Comparison of ENCODE assay signal across 1 cellular context in the genomic region with DNA sequence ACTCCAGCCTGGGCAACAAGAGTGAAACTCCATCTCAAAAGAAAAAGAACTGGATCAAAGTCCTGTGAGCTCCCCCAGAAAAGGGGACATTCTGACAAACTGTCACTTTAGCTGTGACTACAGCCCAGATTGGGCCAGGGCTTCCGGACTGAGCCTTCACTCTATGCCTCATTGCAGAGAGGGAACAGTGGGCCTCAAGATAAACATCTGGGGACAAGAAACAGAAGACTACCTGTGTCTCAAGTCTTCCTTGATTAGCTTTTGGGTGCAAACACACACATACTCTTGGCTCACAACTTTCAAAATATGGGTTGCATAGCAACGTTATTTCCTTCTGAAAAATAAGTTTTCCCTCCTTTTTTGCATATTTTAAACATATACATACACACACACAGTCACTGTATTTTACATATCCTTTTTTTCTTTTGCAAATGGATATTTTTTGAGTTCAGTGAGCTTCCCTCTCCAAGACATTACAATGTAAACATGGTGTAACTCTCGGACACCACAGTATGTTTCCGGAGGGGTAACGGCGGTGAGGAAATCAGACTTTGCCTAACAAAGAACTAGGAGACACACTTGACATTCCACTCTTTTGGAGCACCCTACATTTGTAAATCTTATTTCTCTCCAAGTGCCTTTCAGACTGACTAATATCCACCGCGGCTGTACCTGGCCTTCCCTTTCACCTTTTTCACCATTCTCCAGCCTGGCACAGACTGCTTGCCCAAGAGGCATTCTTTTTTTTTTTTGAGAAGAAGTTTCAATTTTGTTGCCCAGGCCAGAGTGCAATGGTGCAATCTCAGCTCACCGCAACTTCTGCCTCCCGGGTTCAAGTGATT.
TF ChIP-seq lines count a peak whose summit lies in the region.

No MANE protein-coding gene starts in this region.

TF ChIP-seq in IMR-90, 13 proteins besides CTCF, POLR2A, EP300 and RAD21 (continued from another document):
- TF ChIP-seq, protein P1, sequence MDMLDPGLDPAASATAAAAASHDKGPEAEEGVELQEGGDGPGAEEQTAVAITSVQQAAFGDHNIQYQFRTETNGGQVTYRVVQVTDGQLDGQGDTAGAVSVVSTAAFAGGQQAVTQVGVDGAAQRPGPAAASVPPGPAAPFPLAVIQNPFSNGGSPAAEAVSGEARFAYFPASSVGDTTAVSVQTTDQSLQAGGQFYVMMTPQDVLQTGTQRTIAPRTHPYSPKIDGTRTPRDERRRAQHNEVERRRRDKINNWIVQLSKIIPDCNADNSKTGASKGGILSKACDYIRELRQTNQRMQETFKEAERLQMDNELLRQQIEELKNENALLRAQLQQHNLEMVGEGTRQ (IDR thresholded peaks at IDR 0.05; ENCODE audit: low read depth, low read length) = no peak
